In the genomic region with DNA sequence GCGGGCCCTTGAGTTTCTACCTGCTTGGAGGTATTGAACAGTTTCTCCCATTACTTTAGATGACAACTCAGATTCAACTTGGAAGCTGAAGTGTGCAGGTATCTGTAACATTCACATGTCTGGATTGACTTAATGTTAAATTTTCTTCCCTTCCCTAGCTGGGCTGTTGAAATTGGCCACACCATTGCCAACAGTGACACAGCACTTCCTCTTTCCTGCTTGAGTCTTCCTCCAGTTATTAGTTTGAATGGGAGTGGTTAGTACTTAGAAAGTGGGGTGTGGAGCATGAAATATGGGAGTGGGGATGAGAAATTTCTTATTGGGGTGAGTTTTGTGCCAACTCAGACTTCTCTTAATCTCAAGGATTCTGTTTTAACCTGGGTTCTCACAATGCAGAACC, we compare ENCODE assay signal across 1 cellular context.
TF ChIP-seq lines count a peak whose summit lies in the region.

No MANE protein-coding gene starts in this region.

TF ChIP-seq in GM12878, 131 proteins besides CTCF, POLR2A, EP300 and RAD21 (continued from another document):
- TF ChIP-seq, protein P1, sequence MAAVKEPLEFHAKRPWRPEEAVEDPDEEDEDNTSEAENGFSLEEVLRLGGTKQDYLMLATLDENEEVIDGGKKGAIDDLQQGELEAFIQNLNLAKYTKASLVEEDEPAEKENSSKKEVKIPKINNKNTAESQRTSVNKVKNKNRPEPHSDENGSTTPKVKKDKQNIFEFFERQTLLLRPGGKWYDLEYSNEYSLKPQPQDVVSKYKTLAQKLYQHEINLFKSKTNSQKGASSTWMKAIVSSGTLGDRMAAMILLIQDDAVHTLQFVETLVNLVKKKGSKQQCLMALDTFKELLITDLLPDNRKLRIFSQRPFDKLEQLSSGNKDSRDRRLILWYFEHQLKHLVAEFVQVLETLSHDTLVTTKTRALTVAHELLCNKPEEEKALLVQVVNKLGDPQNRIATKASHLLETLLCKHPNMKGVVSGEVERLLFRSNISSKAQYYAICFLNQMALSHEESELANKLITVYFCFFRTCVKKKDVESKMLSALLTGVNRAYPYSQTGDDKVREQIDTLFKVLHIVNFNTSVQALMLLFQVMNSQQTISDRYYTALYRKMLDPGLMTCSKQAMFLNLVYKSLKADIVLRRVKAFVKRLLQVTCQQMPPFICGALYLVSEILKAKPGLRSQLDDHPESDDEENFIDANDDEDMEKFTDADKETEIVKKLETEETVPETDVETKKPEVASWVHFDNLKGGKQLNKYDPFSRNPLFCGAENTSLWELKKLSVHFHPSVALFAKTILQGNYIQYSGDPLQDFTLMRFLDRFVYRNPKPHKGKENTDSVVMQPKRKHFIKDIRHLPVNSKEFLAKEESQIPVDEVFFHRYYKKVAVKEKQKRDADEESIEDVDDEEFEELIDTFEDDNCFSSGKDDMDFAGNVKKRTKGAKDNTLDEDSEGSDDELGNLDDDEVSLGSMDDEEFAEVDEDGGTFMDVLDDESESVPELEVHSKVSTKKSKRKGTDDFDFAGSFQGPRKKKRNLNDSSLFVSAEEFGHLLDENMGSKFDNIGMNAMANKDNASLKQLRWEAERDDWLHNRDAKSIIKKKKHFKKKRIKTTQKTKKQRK (IDR thresholded peaks at IDR 0.05; ENCODE audit: low read depth, low read length), result no peak
TF ChIP-seq in GM12878: peak in this region for 1.
